Comparison of ENCODE assay signal across 1 cellular context in genomic region chr9:4861736-4862451, GRCh38.
A peak's percentile ranks its signal among the peaks of the same experiment; 100 is the strongest.
TF ChIP-seq lines count a peak whose summit lies in the region.

No MANE protein-coding gene starts in this region.

TF ChIP-seq in K562, 482 proteins besides CTCF, POLR2A, EP300 and RAD21 (continued from another document):
- TF ChIP-seq JUND (IDR thresholded peaks at IDR 0.05; ENCODE audit: borderline replicate concordance, low read depth, low read length), result 0 out of 2 replicates have a peak, but pooled peaks have one; percentile 20
- TF ChIP-seq JUND (tag; IDR thresholded peaks at IDR 0.05; ENCODE audit: borderline replicate concordance, low read depth, low read length), result peak; percentile 46; the same call in 1 of the 3 replicates
- TF ChIP-seq HNRNPL (IDR thresholded peaks at IDR 0.05; ENCODE audit: low read depth, low read length), result no peak
- no peak for TF ChIP-seq ZBED1 (IDR thresholded peaks at IDR 0.05)
- TF ChIP-seq ETS1 (conservative IDR thresholded peaks at IDR 0.05; ENCODE audit: control insufficient read depth, low read depth, low read length), result no peak
- TF ChIP-seq ATF6 (CRISPR knock-in tag; IDR thresholded peaks at IDR 0.05), result peak; percentile 32; the same call in 1 of the 2 replicates
